23 cellular contexts compared by ENCODE assay signal in the genomic region with DNA sequence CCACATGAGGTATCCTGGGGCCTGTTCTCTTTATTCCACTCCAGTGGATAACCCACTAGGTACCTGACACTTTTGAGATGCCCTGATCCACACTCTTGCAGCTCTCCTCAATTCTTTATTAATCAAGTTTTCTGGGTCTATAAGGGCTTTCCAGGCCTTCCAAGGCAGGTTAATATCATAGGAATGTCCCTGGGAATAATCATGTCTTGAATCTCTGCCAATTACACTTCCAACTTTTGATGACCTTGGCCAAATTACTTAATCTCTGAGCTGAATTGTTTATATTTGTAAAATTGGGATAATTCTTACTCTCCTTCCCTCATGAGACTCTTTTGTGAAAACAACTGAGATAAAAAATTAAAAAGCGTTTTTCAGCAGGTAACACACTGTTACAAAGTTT.
"Had no signal": no experiment of that assay in that cellular context is flagged by ENCODE, and none has a peak within 500 bp of the region (broad histone marks: within the 10 kb centered on the region; RNA-seq: fewer than 3 reads in every experiment).

No MANE protein-coding gene starts in this region.

- H3K27me3 ChIP-seq: MG63 had no signal

- ATAC-seq: HepG2 had no signal

- H3K4me3 ChIP-seq: MG63 had no signal

- H3K4me2 ChIP-seq: SK-N-SH had no signal

- H3K9ac ChIP-seq: SK-N-SH had no signal

- DNase-seq: IMR-90, Karpas-422, KG1, MG63, NCI-H1092, NCI-H1105 treated with DMSO at 0.1 percent for 48 hours, NCI-H1417 treated with DMSO at 0.1 percent for 48 hours, NCI-H146, NCI-H1694 treated with DMSO at 0.1 percent for 48 hours, NCI-H1930, NCI-H2081, NCI-H2107, NCI-H2227 treated with DMSO at 0.1 percent for 48 hours, NCI-H446, NCI-H510A, NCI-H524 treated with DMSO at 0.1 percent for 48 hours, NCI-H69, NCI-H774, RPMI8226, SHP77, SK-N-SH, SW 1271 had no signal

- H3K9me3 ChIP-seq: SK-N-SH had no signal

- H3K36me3 ChIP-seq: MG63 had no signal
